Comparison of ENCODE assay signal across 1 cellular context in the genomic region with DNA sequence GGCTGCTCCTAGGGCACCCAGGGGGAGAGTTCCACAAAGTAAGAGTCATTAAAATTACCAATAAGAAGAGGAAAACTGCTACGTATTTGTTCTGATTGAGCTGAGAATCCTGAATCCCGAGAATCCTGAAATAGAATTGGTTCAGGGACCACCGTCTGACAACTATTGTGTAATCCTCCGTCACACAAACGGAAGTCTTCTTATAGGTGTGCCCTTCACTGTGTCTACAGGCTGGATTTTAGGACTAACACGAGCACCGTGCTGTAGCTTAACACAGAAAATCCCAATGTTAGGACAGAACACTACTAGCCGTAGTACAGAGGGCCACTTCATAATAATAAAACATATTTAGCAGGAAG.
TF ChIP-seq lines count a peak whose summit lies in the region.

No MANE protein-coding gene starts in this region.

TF ChIP-seq in GM23338, 12 proteins besides CTCF, POLR2A, EP300 and RAD21 (continued from another document):
- TF ChIP-seq, protein P1, sequence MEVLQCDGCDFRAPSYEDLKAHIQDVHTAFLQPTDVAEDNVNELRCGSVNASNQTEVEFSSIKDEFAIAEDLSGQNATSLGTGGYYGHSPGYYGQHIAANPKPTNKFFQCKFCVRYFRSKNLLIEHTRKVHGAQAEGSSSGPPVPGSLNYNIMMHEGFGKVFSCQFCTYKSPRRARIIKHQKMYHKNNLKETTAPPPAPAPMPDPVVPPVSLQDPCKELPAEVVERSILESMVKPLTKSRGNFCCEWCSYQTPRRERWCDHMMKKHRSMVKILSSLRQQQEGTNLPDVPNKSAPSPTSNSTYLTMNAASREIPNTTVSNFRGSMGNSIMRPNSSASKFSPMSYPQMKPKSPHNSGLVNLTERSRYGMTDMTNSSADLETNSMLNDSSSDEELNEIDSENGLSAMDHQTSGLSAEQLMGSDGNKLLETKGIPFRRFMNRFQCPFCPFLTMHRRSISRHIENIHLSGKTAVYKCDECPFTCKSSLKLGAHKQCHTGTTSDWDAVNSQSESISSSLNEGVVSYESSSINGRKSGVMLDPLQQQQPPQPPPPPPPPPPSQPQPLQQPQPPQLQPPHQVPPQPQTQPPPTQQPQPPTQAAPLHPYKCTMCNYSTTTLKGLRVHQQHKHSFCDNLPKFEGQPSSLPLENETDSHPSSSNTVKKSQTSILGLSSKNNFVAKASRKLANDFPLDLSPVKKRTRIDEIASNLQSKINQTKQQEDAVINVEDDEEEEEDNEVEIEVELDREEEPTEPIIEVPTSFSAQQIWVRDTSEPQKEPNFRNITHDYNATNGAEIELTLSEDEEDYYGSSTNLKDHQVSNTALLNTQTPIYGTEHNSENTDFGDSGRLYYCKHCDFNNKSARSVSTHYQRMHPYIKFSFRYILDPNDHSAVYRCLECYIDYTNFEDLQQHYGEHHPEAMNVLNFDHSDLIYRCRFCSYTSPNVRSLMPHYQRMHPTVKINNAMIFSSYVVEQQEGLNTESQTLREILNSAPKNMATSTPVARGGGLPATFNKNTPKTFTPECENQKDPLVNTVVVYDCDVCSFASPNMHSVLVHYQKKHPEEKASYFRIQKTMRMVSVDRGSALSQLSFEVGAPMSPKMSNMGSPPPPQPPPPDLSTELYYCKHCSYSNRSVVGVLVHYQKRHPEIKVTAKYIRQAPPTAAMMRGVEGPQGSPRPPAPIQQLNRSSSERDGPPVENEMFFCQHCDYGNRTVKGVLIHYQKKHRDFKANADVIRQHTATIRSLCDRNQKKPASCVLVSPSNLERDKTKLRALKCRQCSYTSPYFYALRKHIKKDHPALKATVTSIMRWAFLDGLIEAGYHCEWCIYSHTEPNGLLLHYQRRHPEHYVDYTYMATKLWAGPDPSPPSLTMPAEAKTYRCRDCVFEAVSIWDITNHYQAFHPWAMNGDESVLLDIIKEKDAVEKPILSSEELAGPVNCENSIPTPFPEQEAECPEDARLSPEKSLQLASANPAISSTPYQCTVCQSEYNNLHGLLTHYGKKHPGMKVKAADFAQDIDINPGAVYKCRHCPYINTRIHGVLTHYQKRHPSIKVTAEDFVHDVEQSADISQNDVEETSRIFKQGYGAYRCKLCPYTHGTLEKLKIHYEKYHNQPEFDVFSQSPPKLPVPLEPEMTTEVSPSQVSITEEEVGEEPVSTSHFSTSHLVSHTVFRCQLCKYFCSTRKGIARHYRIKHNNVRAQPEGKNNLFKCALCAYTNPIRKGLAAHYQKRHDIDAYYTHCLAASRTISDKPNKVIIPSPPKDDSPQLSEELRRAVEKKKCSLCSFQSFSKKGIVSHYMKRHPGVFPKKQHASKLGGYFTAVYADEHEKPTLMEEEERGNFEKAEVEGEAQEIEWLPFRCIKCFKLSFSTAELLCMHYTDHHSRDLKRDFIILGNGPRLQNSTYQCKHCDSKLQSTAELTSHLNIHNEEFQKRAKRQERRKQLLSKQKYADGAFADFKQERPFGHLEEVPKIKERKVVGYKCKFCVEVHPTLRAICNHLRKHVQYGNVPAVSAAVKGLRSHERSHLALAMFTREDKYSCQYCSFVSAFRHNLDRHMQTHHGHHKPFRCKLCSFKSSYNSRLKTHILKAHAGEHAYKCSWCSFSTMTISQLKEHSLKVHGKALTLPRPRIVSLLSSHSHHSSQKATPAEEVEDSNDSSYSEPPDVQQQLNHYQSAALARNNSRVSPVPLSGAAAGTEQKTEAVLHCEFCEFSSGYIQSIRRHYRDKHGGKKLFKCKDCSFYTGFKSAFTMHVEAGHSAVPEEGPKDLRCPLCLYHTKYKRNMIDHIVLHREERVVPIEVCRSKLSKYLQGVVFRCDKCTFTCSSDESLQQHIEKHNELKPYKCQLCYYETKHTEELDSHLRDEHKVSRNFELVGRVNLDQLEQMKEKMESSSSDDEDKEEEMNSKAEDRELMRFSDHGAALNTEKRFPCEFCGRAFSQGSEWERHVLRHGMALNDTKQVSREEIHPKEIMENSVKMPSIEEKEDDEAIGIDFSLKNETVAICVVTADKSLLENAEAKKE (CRISPR knock-in tag; IDR thresholded peaks at IDR 0.05): no peak
- TF ChIP-seq EZH2 (IDR thresholded peaks at IDR 0.05; ENCODE audit: low read depth, unreplicated experiment) (no peak), NANOG (IDR thresholded peaks at IDR 0.05; ENCODE audit: borderline replicate concordance) (no peak), STAT1 (IDR thresholded peaks at IDR 0.05; ENCODE audit: unreplicated experiment) (no peak), POLR2AphosphoS5 (IDR thresholded peaks at IDR 0.05; ENCODE audit: low read depth) (no peak), JUNB (IDR thresholded peaks at IDR 0.05; ENCODE audit: unreplicated experiment) (no peak), ZNF331 (CRISPR knock-in tag; IDR thresholded peaks at IDR 0.05; ENCODE audit: low read depth) (no peak)
- TF ChIP-seq, protein P2, sequence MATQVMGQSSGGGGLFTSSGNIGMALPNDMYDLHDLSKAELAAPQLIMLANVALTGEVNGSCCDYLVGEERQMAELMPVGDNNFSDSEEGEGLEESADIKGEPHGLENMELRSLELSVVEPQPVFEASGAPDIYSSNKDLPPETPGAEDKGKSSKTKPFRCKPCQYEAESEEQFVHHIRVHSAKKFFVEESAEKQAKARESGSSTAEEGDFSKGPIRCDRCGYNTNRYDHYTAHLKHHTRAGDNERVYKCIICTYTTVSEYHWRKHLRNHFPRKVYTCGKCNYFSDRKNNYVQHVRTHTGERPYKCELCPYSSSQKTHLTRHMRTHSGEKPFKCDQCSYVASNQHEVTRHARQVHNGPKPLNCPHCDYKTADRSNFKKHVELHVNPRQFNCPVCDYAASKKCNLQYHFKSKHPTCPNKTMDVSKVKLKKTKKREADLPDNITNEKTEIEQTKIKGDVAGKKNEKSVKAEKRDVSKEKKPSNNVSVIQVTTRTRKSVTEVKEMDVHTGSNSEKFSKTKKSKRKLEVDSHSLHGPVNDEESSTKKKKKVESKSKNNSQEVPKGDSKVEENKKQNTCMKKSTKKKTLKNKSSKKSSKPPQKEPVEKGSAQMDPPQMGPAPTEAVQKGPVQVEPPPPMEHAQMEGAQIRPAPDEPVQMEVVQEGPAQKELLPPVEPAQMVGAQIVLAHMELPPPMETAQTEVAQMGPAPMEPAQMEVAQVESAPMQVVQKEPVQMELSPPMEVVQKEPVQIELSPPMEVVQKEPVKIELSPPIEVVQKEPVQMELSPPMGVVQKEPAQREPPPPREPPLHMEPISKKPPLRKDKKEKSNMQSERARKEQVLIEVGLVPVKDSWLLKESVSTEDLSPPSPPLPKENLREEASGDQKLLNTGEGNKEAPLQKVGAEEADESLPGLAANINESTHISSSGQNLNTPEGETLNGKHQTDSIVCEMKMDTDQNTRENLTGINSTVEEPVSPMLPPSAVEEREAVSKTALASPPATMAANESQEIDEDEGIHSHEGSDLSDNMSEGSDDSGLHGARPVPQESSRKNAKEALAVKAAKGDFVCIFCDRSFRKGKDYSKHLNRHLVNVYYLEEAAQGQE (IDR thresholded peaks at IDR 0.05; ENCODE audit: unreplicated experiment): no peak
- TF ChIP-seq, protein P3, sequence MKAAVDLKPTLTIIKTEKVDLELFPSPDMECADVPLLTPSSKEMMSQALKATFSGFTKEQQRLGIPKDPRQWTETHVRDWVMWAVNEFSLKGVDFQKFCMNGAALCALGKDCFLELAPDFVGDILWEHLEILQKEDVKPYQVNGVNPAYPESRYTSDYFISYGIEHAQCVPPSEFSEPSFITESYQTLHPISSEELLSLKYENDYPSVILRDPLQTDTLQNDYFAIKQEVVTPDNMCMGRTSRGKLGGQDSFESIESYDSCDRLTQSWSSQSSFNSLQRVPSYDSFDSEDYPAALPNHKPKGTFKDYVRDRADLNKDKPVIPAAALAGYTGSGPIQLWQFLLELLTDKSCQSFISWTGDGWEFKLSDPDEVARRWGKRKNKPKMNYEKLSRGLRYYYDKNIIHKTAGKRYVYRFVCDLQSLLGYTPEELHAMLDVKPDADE (IDR thresholded peaks at IDR 0.05): no peak
